Comparison of ENCODE assay signal across 12 cellular contexts in genomic region chr14:91331761-91332447, GRCh38.
DNase-seq lines count a peak whose midpoint lies in the region; ATAC-seq and TF ChIP-seq lines count a peak whose summit lies in the region.
"Had no signal": no experiment of that assay in that cellular context is flagged by ENCODE, and none has a peak within 500 bp of the region (broad histone marks: within the 10 kb centered on the region; RNA-seq: fewer than 3 reads in every experiment).

No MANE protein-coding gene starts in this region.

- peaks cover 56% of the 10 kb centered on the region for H3K4me1 ChIP-seq in CD4-positive, CD25-positive, alpha-beta regulatory T cell (ENCODE audit: control insufficient read depth, insufficient read depth, low read length, poor library complexity, severe bottlenecking)

- no peaks in the 10 kb centered on the region for H3K9me3 Mint-ChIP-seq in CD4-positive, CD25-positive, alpha-beta regulatory T cell
- H3K9me3 Mint-ChIP-seq in IgD-negative memory B cell (no peaks in the 10 kb centered on the region), brain (no peaks in the 10 kb centered on the region)

- ATAC-seq in CD4-positive, CD25-positive, alpha-beta regulatory T cell (ENCODE audit: low read depth in 2 of 2): peak in 1 of 2 donors; percentile 29
- ATAC-seq in GM21723 (IDR thresholded peaks at IDR 0.05; ENCODE audit: unreplicated experiment): no peak

- no peaks in the 10 kb centered on the region for H3K27me3 Mint-ChIP-seq in CD4-positive, CD25-positive, alpha-beta regulatory T cell
- no peaks in the 10 kb centered on the region for H3K27me3 Mint-ChIP-seq in IgD-negative memory B cell
- no peaks in the 10 kb centered on the region for H3K27me3 Mint-ChIP-seq in brain

- H3K36me3 Mint-ChIP-seq in CD4-positive, CD25-positive, alpha-beta regulatory T cell: peaks cover 39% of the 10 kb centered on the region
- peaks cover 7% of the 10 kb centered on the region for H3K36me3 Mint-ChIP-seq in IgD-negative memory B cell
- no peaks in the 10 kb centered on the region for H3K36me3 Mint-ChIP-seq in brain

- peak overlapping the region; percentile 71 for H3K27ac ChIP-seq in CD4-positive, CD25-positive, alpha-beta regulatory T cell (ENCODE audit: insufficient read depth, low read length, poor library complexity, severe bottlenecking)
- H3K27ac ChIP-seq: ovary had no signal

- H3K36me3 ChIP-seq in CD4-positive, CD25-positive, alpha-beta regulatory T cell (ENCODE audit: control insufficient read depth, insufficient read depth, low read length): peaks cover 80% of the 10 kb centered on the region
- H3K36me3 ChIP-seq: colonic mucosa, ovary had no signal

- no peaks in the 10 kb centered on the region for H3K9me3 ChIP-seq in CD4-positive, CD25-positive, alpha-beta regulatory T cell (ENCODE audit: control insufficient read depth in 2 of 2, low read length in 2 of 2)
- H3K9me3 ChIP-seq: colonic mucosa, ovary had no signal

- TF ChIP-seq CTCF in brain (conservative IDR thresholded peaks at IDR 0.05): no peak

- peak overlapping the region; percentile 99 to 100 (median 100) for H3K27ac Mint-ChIP-seq in CD4-positive, CD25-positive, alpha-beta regulatory T cell
- peak overlapping the region; percentile 79 to 88 (median 85) for H3K27ac Mint-ChIP-seq in IgD-negative memory B cell
- H3K27ac Mint-ChIP-seq in brain: peak overlapping the region in 4 of 5 experiments; percentile 16 to 94 (median 80)

- peaks cover 6 to 81% (median 51%) of the 10 kb centered on the region in 4 donors for H3K4me1 Mint-ChIP-seq in CD4-positive, CD25-positive, alpha-beta regulatory T cell
- H3K4me1 Mint-ChIP-seq in IgD-negative memory B cell (peaks cover 32 to 36% (median 33%) of the 10 kb centered on the region in 3 donors), brain (peaks cover 68% of the 10 kb centered on the region)

- H3K27me3 ChIP-seq in CD4-positive, CD25-positive, alpha-beta regulatory T cell (ENCODE audit: control insufficient read depth, insufficient read depth, low read length): no peaks in the 10 kb centered on the region
- H3K27me3 ChIP-seq: colonic mucosa, ovary had no signal

- no peak overlapping the region for H3K4me3 ChIP-seq in CD4-positive, CD25-positive, alpha-beta regulatory T cell (ENCODE audit: low read depth, low read length)
- H3K4me3 ChIP-seq: colonic mucosa, ovary had no signal

- peak overlapping the region; percentile 43 to 74 (median 54) for H3K4me3 Mint-ChIP-seq in CD4-positive, CD25-positive, alpha-beta regulatory T cell
- peak overlapping the region in 2 of 4 donors; percentile 63 to 74 for H3K4me3 Mint-ChIP-seq in IgD-negative memory B cell
- peak overlapping the region in 1 of 5 experiments; percentile 36 for H3K4me3 Mint-ChIP-seq in brain

- no peak for DNase-seq in CD4-positive, CD25-positive, alpha-beta regulatory T cell
- DNase-seq in mucosa of gallbladder (ENCODE audit: low spot score): peak; percentile 51
- DNase-seq in HuH-7.5 (ENCODE audit: low spot score): no peak
- no peak for DNase-seq in NCI-H82 treated with DMSO at 0.1 percent for 48 hours (lab: John Stamatoyannopoulos, UW; ENCODE audit: unreplicated experiment)
- no peak for DNase-seq in NCI-H1048 (lab: John Stamatoyannopoulos, UW)
- DNase-seq: Karpas-422, NCI-H526 had no signal
